Comparison of ENCODE assay signal across 8 cellular contexts in genomic region chr5:34243802-34244201, GRCh38.
DNase-seq lines count a peak whose midpoint lies in the region; ATAC-seq and TF ChIP-seq lines count a peak whose summit lies in the region.
"Not testable (repeated sequence)": the region's sequence is repeated elsewhere in the genome, so short reads cannot be mapped to it uniquely, and the experiment has no call there.

No MANE protein-coding gene starts in this region.

- BruUV-seq in A673 (replicated peaks; lab: Mats Ljungman, UMichigan): TSS peak; percentile 63
- TSS peak; percentile 56 for BruUV-seq in PC-3 (replicated peaks; lab: Mats Ljungman, UMichigan)
- not testable (repeated sequence) for BruUV-seq in MCF 10A (replicated peaks; lab: Mats Ljungman, UMichigan)

- not testable (repeated sequence) for H3K27me3 ChIP-seq in A673 (replicated peaks; ENCODE audit: insufficient read depth, low read depth, low read length, poor library complexity); H9 (ENCODE audit: insufficient read depth, low read length); PC-3 (ENCODE audit: low read length); mucosa of rectum (ENCODE audit: control insufficient read depth in 2 of 2, insufficient read depth in 2 of 2, low read length in 2 of 2); spleen (replicated peaks in 1 of 7)

- H4K20me1 ChIP-seq in H9 (ENCODE audit: control insufficient read depth, insufficient read depth, insufficient read length); PC-3 (ENCODE audit: low read length): not testable (repeated sequence)

- H3K36me3 ChIP-seq in A673 (ENCODE audit: insufficient read depth, low read length, poor library complexity, severe bottlenecking); PC-3 (ENCODE audit: low read depth, low read length); mucosa of rectum (ENCODE audit: control insufficient read depth in 2 of 2, insufficient read depth in 2 of 2, low read length in 2 of 2); spleen: not testable (repeated sequence)

- CTCF ChIA-PET in A673 (lab: Charles Lee); PC-3 (lab: Charles Lee); activated CD8-positive, alpha-beta memory T cell treated with anti-CD3 and anti-CD28 coated beads, Interleukin-2, amount 10 ng/mL, durations not matched to agents 7 days and 5 days (lab: Charles Lee): not testable (repeated sequence)
- CTCF ChIA-PET in MCF 10A (lab: Yijun Ruan, JAX): interaction anchor here (0.6 kb wide), 1 partner anchor 196 kb away, joined by 3 read pairs; no protein-coding TSS in a partner anchor

- not testable (repeated sequence) for H2BK20ac ChIP-seq in H9 (ENCODE audit: low read depth, low read length, poor library complexity, severe bottlenecking)

- H3K4me1 Mint-ChIP-seq in H9: peaks cover 19 to 22% of the 10 kb centered on the region in 2 experiments
- peaks cover 11% of the 10 kb centered on the region for H3K4me1 Mint-ChIP-seq in activated CD8-positive, alpha-beta memory T cell treated with anti-CD3 and anti-CD28 coated beads, Interleukin-2, amount 10 ng/mL, durations not matched to agents 7 days and 5 days
- not testable (repeated sequence) for H3K4me1 Mint-ChIP-seq in MCF 10A (ENCODE audit: insufficient read depth, unreplicated experiment); glutamatergic neuron (ENCODE audit: low read depth, unreplicated experiment)

- not testable (repeated sequence) for H3T11ph ChIP-seq in H9 (ENCODE audit: low read length)

- not testable (repeated sequence) for H3K4me2 ChIP-seq in H9 (ENCODE audit: insufficient read depth, insufficient read length, low read length)
- H3K4me2 ChIP-seq in PC-3 (ENCODE audit: low read length): peak overlapping the region; percentile 46

- not testable (repeated sequence) for H3K23ac ChIP-seq in H9 (ENCODE audit: insufficient read length, low read depth, low read length)

- not testable (repeated sequence) for TF ChIP-seq CTCF in A673 (conservative IDR thresholded peaks at IDR 0.05; ENCODE audit: low read depth, low read length); H9 (conservative IDR thresholded peaks at IDR 0.05); PC-3 (conservative IDR thresholded peaks at IDR 0.05; ENCODE audit: low read depth, low read length); MCF 10A (IDR thresholded peaks at IDR 0.05; ENCODE audit: unreplicated experiment); glutamatergic neuron (IDR thresholded peaks at IDR 0.05; ENCODE audit: partially characterized antibody, unreplicated experiment); spleen (IDR thresholded peaks at IDR 0.05 in 8 of 11, conservative IDR thresholded peaks at IDR 0.05 in 3 of 11)

- H2AK5ac ChIP-seq in H9 (ENCODE audit: insufficient read length, low read length): not testable (repeated sequence)

- H3K9me3 Mint-ChIP-seq in H9; activated CD8-positive, alpha-beta memory T cell treated with anti-CD3 and anti-CD28 coated beads, Interleukin-2, amount 10 ng/mL, durations not matched to agents 7 days and 5 days (ENCODE audit: low read depth); MCF 10A (ENCODE audit: unreplicated experiment); glutamatergic neuron (ENCODE audit: unreplicated experiment): not testable (repeated sequence)

- POLR2A ChIA-PET in A673 (lab: Charles Lee; ENCODE audit: low non-redundant PET); PC-3 (lab: Charles Lee; ENCODE audit: unreplicated experiment); MCF 10A (lab: Yijun Ruan, JAX): not testable (repeated sequence)

- not testable (repeated sequence) for ATAC-seq in PC-3; activated CD8-positive, alpha-beta memory T cell treated with anti-CD3 and anti-CD28 coated beads, Interleukin-2, amount 10 ng/mL, durations not matched to agents 7 days and 5 days

- H3K23me2 ChIP-seq in H9 (ENCODE audit: insufficient read length, low read depth, low read length, poor library complexity, severe bottlenecking): not testable (repeated sequence)

- H3K79me2 ChIP-seq in H9 (ENCODE audit: insufficient read depth, low read length): not testable (repeated sequence)
- peaks cover 19% of the 10 kb centered on the region for H3K79me2 ChIP-seq in PC-3 (ENCODE audit: low read length)

- DNase-seq in A673 (ENCODE audit: low spot score); H9; PC-3; activated CD8-positive, alpha-beta memory T cell treated with anti-CD3 and anti-CD28 coated beads, Interleukin-2, amount 10 ng/mL, durations not matched to agents 7 days and 5 days; MCF 10A (ENCODE audit: unreplicated experiment); glutamatergic neuron; spleen: not testable (repeated sequence)

- not testable (repeated sequence) for H3K27ac Mint-ChIP-seq in H9
- H3K27ac Mint-ChIP-seq in activated CD8-positive, alpha-beta memory T cell treated with anti-CD3 and anti-CD28 coated beads, Interleukin-2, amount 10 ng/mL, durations not matched to agents 7 days and 5 days: peak overlapping the region; percentile 87
- H3K27ac Mint-ChIP-seq in MCF 10A (ENCODE audit: low read depth, unreplicated experiment): peak overlapping the region; percentile 16
- H3K27ac Mint-ChIP-seq in glutamatergic neuron (ENCODE audit: unreplicated experiment): peak overlapping the region; percentile 62

- H3K4me3 ChIP-seq in A673 (ENCODE audit: low read depth, low read length, poor library complexity, severe bottlenecking) (peak overlapping the region; percentile 34), PC-3 (ENCODE audit: low read length) (peak overlapping the region; percentile 48), mucosa of rectum (ENCODE audit: low read length in 2 of 2) (peak overlapping the region; percentile 35 to 52), spleen (peak overlapping the region in 3 of 8 donors; percentile 55 to 73 (median 57))

- not testable (repeated sequence) for H3K9me3 ChIP-seq in A673 (ENCODE audit: low read depth, low read length, poor library complexity, severe bottlenecking); H9 (ENCODE audit: control insufficient read depth, low read depth, low read length); PC-3 (ENCODE audit: low read length); mucosa of rectum (ENCODE audit: control insufficient read depth in 2 of 2, low read length in 2 of 2); spleen

- not testable (repeated sequence) for H4K91ac ChIP-seq in H9 (ENCODE audit: insufficient read length, low read depth, low read length)

- H2BK12ac ChIP-seq in H9 (ENCODE audit: insufficient read length, low read depth, low read length): not testable (repeated sequence)

- not testable (repeated sequence) for H2BK120ac ChIP-seq in H9 (ENCODE audit: low read depth, low read length, poor library complexity, severe bottlenecking)

- H3K56ac ChIP-seq in H9 (ENCODE audit: insufficient read length, low read depth, low read length): not testable (repeated sequence)

- H3K9me2 ChIP-seq in PC-3 (replicated peaks; ENCODE audit: low read length): not testable (repeated sequence)

- H2AFZ ChIP-seq in H9 (ENCODE audit: low read length); PC-3 (ENCODE audit: low read length): not testable (repeated sequence)

- H3K27me3 Mint-ChIP-seq in H9 (ENCODE audit: low read depth); activated CD8-positive, alpha-beta memory T cell treated with anti-CD3 and anti-CD28 coated beads, Interleukin-2, amount 10 ng/mL, durations not matched to agents 7 days and 5 days; MCF 10A (ENCODE audit: insufficient read depth, unreplicated experiment); glutamatergic neuron (ENCODE audit: unreplicated experiment): not testable (repeated sequence)

- not testable (repeated sequence) for H4K8ac ChIP-seq in H9 (replicated peaks; ENCODE audit: insufficient read length, low read depth, low read length)

- intact Hi-C loops in A673 (cut with micrococcal nuclease; ENCODE audit: unreplicated experiment); PC-3 (cut with micrococcal nuclease); MCF 10A (cut with micrococcal nuclease); spleen (cut with DNase I; ENCODE audit: low total_unique reads): not testable (repeated sequence)

- H3K4me1 ChIP-seq in A673 (ENCODE audit: insufficient read depth, low read length, poor library complexity, severe bottlenecking); H9 (ENCODE audit: insufficient read depth, low read length); PC-3 (ENCODE audit: insufficient read depth, low read length); mucosa of rectum (ENCODE audit: control insufficient read depth in 2 of 2, insufficient read depth in 2 of 2, low read length in 2 of 2): not testable (repeated sequence)
- H3K4me1 ChIP-seq in spleen: peaks cover 0 to 17% (median 2%) of the 10 kb centered on the region in 6 donors

- not testable (repeated sequence) for H4K5ac ChIP-seq in H9 (ENCODE audit: insufficient read length, low read depth, low read length)

- H2BK15ac ChIP-seq in H9 (ENCODE audit: low read depth, low read length): not testable (repeated sequence)

- H3K18ac ChIP-seq in H9 (ENCODE audit: insufficient read length, low read depth, low read length): not testable (repeated sequence)

- not testable (repeated sequence) for H3K36me3 Mint-ChIP-seq in H9 (ENCODE audit: insufficient read depth in 1 of 3, low read depth in 3 of 3); activated CD8-positive, alpha-beta memory T cell treated with anti-CD3 and anti-CD28 coated beads, Interleukin-2, amount 10 ng/mL, durations not matched to agents 7 days and 5 days; MCF 10A (ENCODE audit: insufficient read depth, unreplicated experiment); glutamatergic neuron (ENCODE audit: unreplicated experiment)

- H2BK5ac ChIP-seq in H9 (ENCODE audit: insufficient read length, low read length): not testable (repeated sequence)

- H3K79me1 ChIP-seq in H9 (ENCODE audit: insufficient read depth, low read depth, low read length, poor library complexity, severe bottlenecking): not testable (repeated sequence)

- H3F3A ChIP-seq in PC-3 (ENCODE audit: low read length, unreplicated experiment): not testable (repeated sequence)

- not testable (repeated sequence) for H3K14ac ChIP-seq in H9 (ENCODE audit: insufficient read depth, low read length)

- not testable (repeated sequence) for TF ChIP-seq POLR2A in spleen (IDR thresholded peaks at IDR 0.05)

- peak overlapping the region; percentile 71 for H3K27ac ChIP-seq in A673 (ENCODE audit: low read depth, low read length, poor library complexity, severe bottlenecking)
- not testable (repeated sequence) for H3K27ac ChIP-seq in H9 (ENCODE audit: insufficient read length, low read depth, low read length); mucosa of rectum (ENCODE audit: low read depth in 2 of 2, low read length in 2 of 2)
- H3K27ac ChIP-seq in PC-3 (ENCODE audit: low read length): peak overlapping the region; percentile 32; the same call in 1 of the 2 replicates
- peak overlapping the region in 7 of 8 donors; percentile 79 to 93 (median 89) for H3K27ac ChIP-seq in spleen

- not testable (repeated sequence) for H3K4ac ChIP-seq in H9 (ENCODE audit: low read depth, low read length)

- not testable (repeated sequence) for H3K9ac ChIP-seq in H9 (ENCODE audit: extremely low read depth, insufficient read length, low read length); mucosa of rectum (ENCODE audit: low read depth in 1 of 2, low read length in 2 of 2)
- H3K9ac ChIP-seq in PC-3 (ENCODE audit: low read length): peak overlapping the region; percentile 38; the same call in 1 of the 2 replicates

- peak overlapping the region; percentile 73 to 80 for H3K4me3 Mint-ChIP-seq in H9
- peak overlapping the region; percentile 78 for H3K4me3 Mint-ChIP-seq in activated CD8-positive, alpha-beta memory T cell treated with anti-CD3 and anti-CD28 coated beads, Interleukin-2, amount 10 ng/mL, durations not matched to agents 7 days and 5 days
- peak overlapping the region; percentile 70 for H3K4me3 Mint-ChIP-seq in MCF 10A (ENCODE audit: unreplicated experiment)
- H3K4me3 Mint-ChIP-seq in glutamatergic neuron (ENCODE audit: unreplicated experiment): peak overlapping the region; percentile 82
